In the genomic region with DNA sequence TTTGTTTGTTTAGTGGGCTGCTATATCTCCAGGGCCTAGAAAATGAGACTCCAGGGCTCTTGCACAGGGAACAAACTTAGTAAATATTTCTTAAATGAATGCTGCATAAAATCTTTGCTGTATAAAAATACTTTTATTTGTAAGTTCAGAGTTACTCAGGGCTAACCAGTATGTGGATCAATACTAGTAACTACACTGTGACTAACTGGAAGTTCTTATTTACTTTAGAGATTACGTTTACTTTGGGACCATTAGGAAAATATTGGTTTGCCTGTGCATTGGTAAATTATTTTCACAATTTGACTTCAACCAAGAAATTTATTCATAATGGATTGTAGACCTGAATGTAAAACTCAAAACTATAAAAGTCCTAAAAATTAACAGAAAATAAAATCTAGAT, we compare ENCODE assay signal across 36 cellular contexts.
"Had no signal": no experiment of that assay in that cellular context is flagged by ENCODE, and none has a peak within 500 bp of the region (broad histone marks: within the 10 kb centered on the region; RNA-seq: fewer than 3 reads in every experiment).

No MANE protein-coding gene starts in this region.

- H3K4me3 ChIP-seq: MG63 had no signal

- DNase-seq: Karpas-422, Kasumi-1, MG63, MM.1S, MV-4-11, NCI-H1048, NCI-H1092, NCI-H1092 treated with DMSO at 0.1 percent for 48 hours, NCI-H1105, NCI-H1105 treated with DMSO at 0.1 percent for 48 hours, NCI-H1417, NCI-H1417 treated with DMSO at 0.1 percent for 48 hours, NCI-H1436, NCI-H1436 treated with DMSO at 0.1 percent for 48 hours, NCI-H146, NCI-H1694, NCI-H1694 treated with DMSO at 0.1 percent for 48 hours, NCI-H187, NCI-H187 treated with DMSO at 0.1 percent for 48 hours, NCI-H1930, NCI-H2029, NCI-H2029 treated with DMSO at 0.1 percent for 48 hours, NCI-H2081, NCI-H2081 treated with DMSO at 0.1 percent for 48 hours, NCI-H2107, NCI-H2171, NCI-H2171 treated with DMSO at 0.1 percent for 48 hours, NCI-H2227 treated with DMSO at 0.1 percent for 48 hours, NCI-H226, NCI-H345, NCI-H446, NCI-H446 treated with DMSO at 0.1 percent for 48 hours, NCI-H510A, NCI-H510A treated with DMSO at 0.1 percent for 48 hours, NCI-H524 had no signal

- H3K9ac ChIP-seq: KMS-11 had no signal

- H3K4me2 ChIP-seq: KMS-11 had no signal

- H3K9me3 ChIP-seq: MG63 had no signal

- H3K36me3 ChIP-seq: MG63 had no signal

- H3K27me3 ChIP-seq: MG63 had no signal

- H3K27ac ChIP-seq: KMS-11 had no signal
